Comparison of ENCODE assay signal across 10 cellular contexts in the genomic region with DNA sequence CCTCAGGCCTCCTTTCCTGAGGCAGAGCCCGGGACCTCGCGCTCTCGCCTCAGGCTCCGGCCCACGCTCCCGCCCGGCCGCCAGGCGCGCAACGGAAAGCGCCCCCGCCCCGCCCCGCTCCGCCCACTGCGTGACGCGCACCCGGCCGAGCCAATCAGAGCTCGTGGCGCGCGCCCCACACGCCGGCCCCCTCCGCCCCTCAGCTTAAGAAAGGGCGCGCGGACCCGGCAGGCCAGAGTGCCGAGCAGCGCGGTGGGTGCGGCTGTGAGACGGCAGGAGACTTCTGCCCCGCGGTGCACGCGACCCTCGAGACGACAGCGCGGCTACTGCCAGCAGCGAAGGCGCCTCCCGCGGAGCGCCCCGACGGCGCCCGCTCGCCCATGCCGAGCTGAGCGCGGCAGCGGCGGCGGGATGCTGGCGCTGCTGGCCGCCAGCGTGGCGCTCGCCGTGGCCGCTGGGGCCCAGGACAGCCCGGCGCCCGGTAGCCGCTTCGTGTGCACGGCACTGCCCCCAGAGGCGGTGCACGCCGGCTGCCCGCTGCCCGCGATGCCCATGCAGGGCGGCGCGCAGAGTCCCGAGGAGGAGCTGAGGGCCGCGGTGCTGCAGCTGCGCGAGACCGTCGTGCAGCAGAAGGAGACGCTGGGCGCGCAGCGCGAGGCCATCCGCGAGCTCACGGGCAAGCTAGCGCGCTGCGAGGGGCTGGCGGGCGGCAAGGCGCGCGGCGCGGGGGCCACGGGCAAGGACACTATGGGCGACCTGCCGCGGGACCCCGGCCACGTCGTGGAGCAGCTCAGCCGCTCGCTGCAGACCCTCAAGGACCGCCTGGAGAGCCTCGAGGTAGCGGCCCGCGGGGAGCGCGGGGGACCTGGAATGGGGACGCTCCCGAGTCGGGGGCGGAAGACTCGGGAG. TPM values are rescaled to one million over a fixed set of nuclear protein-coding genes. Genes with fewer than 3 reads are reported as not detected.
DNase-seq lines count a peak whose midpoint lies in the region; ATAC-seq and TF ChIP-seq lines count a peak whose summit lies in the region.
"Had no signal": no experiment of that assay in that cellular context is flagged by ENCODE, and none has a peak within 500 bp of the region (broad histone marks: within the 10 kb centered on the region; RNA-seq: fewer than 3 reads in every experiment).

A gene with protein sequence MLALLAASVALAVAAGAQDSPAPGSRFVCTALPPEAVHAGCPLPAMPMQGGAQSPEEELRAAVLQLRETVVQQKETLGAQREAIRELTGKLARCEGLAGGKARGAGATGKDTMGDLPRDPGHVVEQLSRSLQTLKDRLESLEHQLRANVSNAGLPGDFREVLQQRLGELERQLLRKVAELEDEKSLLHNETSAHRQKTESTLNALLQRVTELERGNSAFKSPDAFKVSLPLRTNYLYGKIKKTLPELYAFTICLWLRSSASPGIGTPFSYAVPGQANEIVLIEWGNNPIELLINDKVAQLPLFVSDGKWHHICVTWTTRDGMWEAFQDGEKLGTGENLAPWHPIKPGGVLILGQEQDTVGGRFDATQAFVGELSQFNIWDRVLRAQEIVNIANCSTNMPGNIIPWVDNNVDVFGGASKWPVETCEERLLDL (plus strand): TSS at position 235 of the 909 bp plus-strand sequence. CDS start 177 bp downstream, at position 412.

- H3K4me1 Mint-ChIP-seq in effector memory CD8-positive, alpha-beta T cell (ENCODE audit: low read depth in 2 of 2), result no peaks in the 10 kb centered on the region

- peak within 1 kb of the TSS; percentile 42 for H3K4me3 ChIP-seq in SK-N-MC
- peak within 1 kb of the TSS; percentile 22 for H3K4me3 ChIP-seq in cardiac muscle cell
- H3K4me3 ChIP-seq: BLaER1, lung had no signal

- H3K36me3 Mint-ChIP-seq in effector memory CD8-positive, alpha-beta T cell (ENCODE audit: insufficient read depth), result no peaks in the 10 kb centered on the region

- no peak within 1 kb of the TSS for H3K9ac ChIP-seq in SK-N-MC (ENCODE audit: insufficient read length)
- H3K9ac ChIP-seq: BLaER1 had no signal

- H3K9me3 ChIP-seq in SK-N-MC (ENCODE audit: low read depth, low read length), result no peaks in the 10 kb centered on the region
- no peaks in the 10 kb centered on the region for H3K9me3 ChIP-seq in cardiac muscle cell (ENCODE audit: low read depth)

- H3K27me3 ChIP-seq in cardiac muscle cell, result peaks cover 85% of the 10 kb centered on the region
- H3K27me3 ChIP-seq: BLaER1 had no signal

- no peak for TF ChIP-seq CTCF in cardiac muscle cell (IDR thresholded peaks at IDR 0.05; ENCODE audit: low read depth, low read length)

- no peaks in the 10 kb centered on the region for H3K4me1 ChIP-seq in cardiac muscle cell (ENCODE audit: low read depth)

- ATAC-seq in effector memory CD8-positive, alpha-beta T cell (replicated peaks), result no peak

- H3K9me3 Mint-ChIP-seq in effector memory CD8-positive, alpha-beta T cell, result no peaks in the 10 kb centered on the region

- DNase-seq in NCI-H524 (lab: John Stamatoyannopoulos, UW) (peak; percentile 74 to 85), NCI-H524 treated with DMSO at 0.1 percent for 48 hours (lab: John Stamatoyannopoulos, UW) (no peak), SK-N-MC (ENCODE audit: low read depth, low spot score) (no peak), cardiac muscle cell (ENCODE audit: low read depth in 1 of 2, low spot score in 1 of 2) (peak; percentile 53 to 58), putamen (ENCODE audit: low spot score) (peak; percentile 57), T-helper 9 cell (no peak), NOMO-1 (lab: John Stamatoyannopoulos, UW; ENCODE audit: unreplicated experiment in 2 of 2) (no peak)
- DNase-seq in effector memory CD8-positive, alpha-beta T cell, result no peak

- H3K36me3 ChIP-seq in SK-N-MC (ENCODE audit: insufficient read depth, low read length) (no peaks in the 10 kb centered on the region), cardiac muscle cell (no peaks in the 10 kb centered on the region)
- H3K36me3 ChIP-seq: BLaER1 had no signal

- no peak within 1 kb of the TSS for H3K27ac ChIP-seq in SK-N-MC
- H3K27ac ChIP-seq in cardiac muscle cell, result no peak within 1 kb of the TSS
- H3K27ac ChIP-seq: BLaER1 had no signal

- H3K4me3 Mint-ChIP-seq in effector memory CD8-positive, alpha-beta T cell, result no peak within 1 kb of the TSS

- peaks cover 40 to 64% of the 10 kb centered on the region in 2 donors for H3K27me3 Mint-ChIP-seq in effector memory CD8-positive, alpha-beta T cell

- H3K27ac Mint-ChIP-seq in effector memory CD8-positive, alpha-beta T cell, result no peak within 1 kb of the TSS

RNA-seq across cellular contexts. Expression of the gene that starts here (rescaled TPM):
- total RNA-seq in cardiac muscle cell, result not detected in 2 replicates
- polyA plus RNA-seq in cardiac muscle cell, result 0.10 TPM in 1 of 2 replicates, not detected in the other

Comparison
In these comparisons a context has a peak if more than half of its experiments do, and no peak if none do; other contexts are left out.
1. DNase-seq: peak in NCI-H524 (2 of 2) and putamen (single experiment); none in NCI-H524 treated with DMSO at 0.1 percent for 48 hours (single experiment), SK-N-MC (single experiment), T-helper 9 cell (single experiment), effector memory CD8-positive, alpha-beta T cell (0 of 3) and NOMO-1 (0 of 2).
2. Peak in DNase-seq and H3K4me3 ChIP-seq in cardiac muscle cell; RNA of the gene not detected or under 1 TPM.